Comparison of ENCODE assay signal across 9 cellular contexts in the genomic region with DNA sequence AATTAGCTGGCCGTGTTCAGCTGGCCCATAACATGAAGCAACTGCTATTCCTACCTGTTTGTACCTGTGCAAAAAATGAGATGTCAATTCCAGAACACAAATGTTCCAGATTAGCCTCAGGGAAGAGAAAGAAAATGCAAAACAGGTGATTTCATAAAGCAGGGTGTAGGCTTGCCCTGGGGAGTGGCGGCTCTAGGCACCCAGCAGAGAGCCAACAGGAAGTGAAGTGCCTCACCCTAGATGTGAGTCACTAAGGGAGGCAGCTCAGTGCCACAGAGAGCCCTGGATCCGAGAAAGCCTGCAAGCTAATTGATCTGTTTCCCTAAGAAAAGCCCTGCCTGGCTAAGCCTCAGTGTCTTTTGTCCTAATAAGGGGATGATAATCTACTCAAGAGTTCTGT.
DNase-seq lines count a peak whose midpoint lies in the region; ATAC-seq and TF ChIP-seq lines count a peak whose summit lies in the region.
"Had no signal": no experiment of that assay in that cellular context is flagged by ENCODE, and none has a peak within 500 bp of the region (broad histone marks: within the 10 kb centered on the region; RNA-seq: fewer than 3 reads in every experiment).

No MANE protein-coding gene starts in this region.

- no peak overlapping the region for H3K4me2 ChIP-seq in trophoblast cell (ENCODE audit: low read length)
- H3K4me2 ChIP-seq: BLaER1 had no signal

- no peak overlapping the region for H2BK5ac ChIP-seq in trophoblast cell (ENCODE audit: low read depth, low read length, poor library complexity)

- no peak overlapping the region for H4K91ac ChIP-seq in trophoblast cell (ENCODE audit: low read depth, low read length)

- H4K12ac ChIP-seq in trophoblast cell (ENCODE audit: low read depth, low read length), result no peak overlapping the region

- H3K9me3 ChIP-seq in NT2/D1 (ENCODE audit: insufficient read depth, low read length) (peaks cover 4% of the 10 kb centered on the region; the same call in 1 of the 2 replicates), colonic mucosa (no peaks in the 10 kb centered on the region), trophoblast cell (ENCODE audit: insufficient read depth, low read depth, low read length) (no peaks in the 10 kb centered on the region), tibial artery (no peaks in the 10 kb centered on the region)
- H3K9me3 ChIP-seq: BLaER1 had no signal

- no peak overlapping the region for H2BK12ac ChIP-seq in trophoblast cell (ENCODE audit: low read length)

- H2AFZ ChIP-seq in trophoblast cell (ENCODE audit: insufficient read depth, low read length, poor library complexity), result no peak overlapping the region

- H3K4me1 ChIP-seq in NT2/D1 (ENCODE audit: insufficient read depth, insufficient read length) (peaks cover 3% of the 10 kb centered on the region), colonic mucosa (peaks cover 8% of the 10 kb centered on the region), trophoblast cell (ENCODE audit: control insufficient read depth in 1 of 2, insufficient read depth in 2 of 2, low read length in 2 of 2) (peaks cover 7 to 8% of the 10 kb centered on the region in 2 experiments), tibial artery (peaks cover 0 to 6% (median 0%) of the 10 kb centered on the region in 4 donors)
- H3K4me1 ChIP-seq: BLaER1 had no signal

- no peak overlapping the region for H3K4ac ChIP-seq in trophoblast cell (ENCODE audit: low read depth, low read length)

- peaks cover 4% of the 10 kb centered on the region for H3K79me1 ChIP-seq in trophoblast cell (ENCODE audit: low read length)

- no peak overlapping the region for H3K27ac Mint-ChIP-seq in stimulated activated naive B cell treated with anti-CD40 and anti-IgM and Interleukin-4, amounts not matched to agents 10 μg/mL and 1 μg/mL and 100 μg/mL, for 72 hours

- H3K23ac ChIP-seq in trophoblast cell (ENCODE audit: low read length), result no peak overlapping the region

- peaks cover 17% of the 10 kb centered on the region for H3K36me3 ChIP-seq in NT2/D1 (ENCODE audit: insufficient read depth, insufficient read length, low read length)
- H3K36me3 ChIP-seq in colonic mucosa, result no peaks in the 10 kb centered on the region
- peaks cover 18 to 32% of the 10 kb centered on the region in 2 experiments for H3K36me3 ChIP-seq in trophoblast cell (ENCODE audit: control insufficient read depth in 1 of 2, insufficient read depth in 2 of 2, low read length in 2 of 2)
- peaks cover 0 to 3% (median 0%) of the 10 kb centered on the region in 3 donors for H3K36me3 ChIP-seq in tibial artery
- H3K36me3 ChIP-seq: BLaER1 had no signal

- H3K27me3 ChIP-seq in NT2/D1 (ENCODE audit: insufficient read depth, insufficient read length) (no peaks in the 10 kb centered on the region), colonic mucosa (no peaks in the 10 kb centered on the region), trophoblast cell (ENCODE audit: insufficient read depth, low read length) (no peaks in the 10 kb centered on the region), tibial artery (no peaks in the 10 kb centered on the region)
- H3K27me3 ChIP-seq: BLaER1 had no signal

- H3K4me3 ChIP-seq in NT2/D1 (ENCODE audit: insufficient read length, low read depth) (no peak overlapping the region), colonic mucosa (no peak overlapping the region), trophoblast cell (ENCODE audit: low read depth, low read length) (no peak overlapping the region), tibial artery (no peak overlapping the region)
- H3K4me3 ChIP-seq: BLaER1 had no signal

- no peaks in the 10 kb centered on the region for H3K4me1 Mint-ChIP-seq in stimulated activated naive B cell treated with anti-CD40 and anti-IgM and Interleukin-4, amounts not matched to agents 10 μg/mL and 1 μg/mL and 100 μg/mL, for 72 hours

- peaks cover 0 to 9% of the 10 kb centered on the region in 2 donors for H3K9me3 Mint-ChIP-seq in stimulated activated naive B cell treated with anti-CD40 and anti-IgM and Interleukin-4, amounts not matched to agents 10 μg/mL and 1 μg/mL and 100 μg/mL, for 72 hours

- TF ChIP-seq CTCF in colonic mucosa (IDR thresholded peaks at IDR 0.05) (no peak), tibial artery (IDR thresholded peaks at IDR 0.05) (no peak)

- no peak overlapping the region for H3K14ac ChIP-seq in trophoblast cell (ENCODE audit: low read length)

- H3K27ac ChIP-seq in colonic mucosa, result peak overlapping the region; percentile 91
- peak overlapping the region; percentile 9 for H3K27ac ChIP-seq in trophoblast cell (ENCODE audit: low read depth, low read length)
- H3K27ac ChIP-seq in tibial artery, result no peak overlapping the region
- H3K27ac ChIP-seq: BLaER1 had no signal

- ATAC-seq in HG02852 (IDR thresholded peaks at IDR 0.05; ENCODE audit: unreplicated experiment), result peak; percentile 71
- ATAC-seq in stimulated activated naive B cell treated with anti-CD40 and anti-IgM and Interleukin-4, amounts not matched to agents 10 μg/mL and 1 μg/mL and 100 μg/mL, for 72 hours (replicated peaks), result no peak

- no peak overlapping the region for H3K18ac ChIP-seq in trophoblast cell (ENCODE audit: low read length)

- H2AK5ac ChIP-seq in trophoblast cell (ENCODE audit: low read length), result no peak overlapping the region

- H4K8ac ChIP-seq in trophoblast cell (ENCODE audit: low read depth, low read length), result no peak overlapping the region

- H3K36me3 Mint-ChIP-seq in stimulated activated naive B cell treated with anti-CD40 and anti-IgM and Interleukin-4, amounts not matched to agents 10 μg/mL and 1 μg/mL and 100 μg/mL, for 72 hours, result no peaks in the 10 kb centered on the region

- intact Hi-C loops in colonic mucosa (cut with DNase I), result no loop called here
- intact Hi-C loops in tibial artery (cut with DNase I; ENCODE audit: low total_unique reads), result no loop called here

- WGBS in trophoblast cell (ENCODE audit: extremely low coverage, insufficient coverage, insufficient read length), result no CpG with 5 or more reads among the region's 3 CpGs

- H3K9ac ChIP-seq in NT2/D1 (ENCODE audit: insufficient read length, low read depth), result no peak overlapping the region
- H3K9ac ChIP-seq in colonic mucosa (ENCODE audit: low read depth in 2 of 2, low read length in 2 of 2), result peak overlapping the region; percentile 28 to 80
- H3K9ac ChIP-seq in trophoblast cell (ENCODE audit: low read length), result no peak overlapping the region
- H3K9ac ChIP-seq: BLaER1 had no signal

- H2BK120ac ChIP-seq in trophoblast cell (ENCODE audit: insufficient read depth, low read length, poor library complexity), result no peak overlapping the region

- peaks cover 0 to 6% of the 10 kb centered on the region in 2 donors for H3K27me3 Mint-ChIP-seq in stimulated activated naive B cell treated with anti-CD40 and anti-IgM and Interleukin-4, amounts not matched to agents 10 μg/mL and 1 μg/mL and 100 μg/mL, for 72 hours

- peak; percentile 27 for DNase-seq in SKM-1 treated with dmso at 0.1 percent for 144 hours (lab: John Stamatoyannopoulos, UW; ENCODE audit: unreplicated experiment)
- DNase-seq in SKM-1 (lab: John Stamatoyannopoulos, UW; ENCODE audit: unreplicated experiment), result no peak
- peak; percentile 55 for DNase-seq in NT2/D1 (ENCODE audit: low read depth, low spot score)
- peak; percentile 82 for DNase-seq in colonic mucosa
- peak; percentile 91 to 98 for DNase-seq in trophoblast cell
- no peak for DNase-seq in stimulated activated naive B cell treated with anti-CD40 and anti-IgM and Interleukin-4, amounts not matched to agents 10 μg/mL and 1 μg/mL and 100 μg/mL, for 72 hours
- no peak for DNase-seq in tibial artery

- no peak overlapping the region for H3K4me3 Mint-ChIP-seq in stimulated activated naive B cell treated with anti-CD40 and anti-IgM and Interleukin-4, amounts not matched to agents 10 μg/mL and 1 μg/mL and 100 μg/mL, for 72 hours

- H3K79me2 ChIP-seq in trophoblast cell (ENCODE audit: control insufficient read depth, insufficient read depth, low read length, poor library complexity), result no peaks in the 10 kb centered on the region

Comparison
In these comparisons a context has a peak if more than half of its experiments do, and no peak if none do; other contexts are left out.
1. DNase-seq: peak in SKM-1 treated with dmso at 0.1 percent for 144 hours (single experiment), NT2/D1 (single experiment), colonic mucosa (single experiment) and trophoblast cell (2 of 2); none in SKM-1 (single experiment), stimulated activated naive B cell treated with anti-CD40 and anti-IgM and Interleukin-4, amounts not matched to agents 10 μg/mL and 1 μg/mL and 100 μg/mL, for 72 hours (single experiment) and tibial artery (0 of 2).
2. H3K9ac ChIP-seq: peak in colonic mucosa (2 of 2); none in NT2/D1 (single experiment) and trophoblast cell (single experiment).
3. H3K27ac ChIP-seq: peak in colonic mucosa (single experiment) and trophoblast cell (single experiment); none in tibial artery (0 of 2).